3 cellular contexts compared by ENCODE assay signal in the genomic region with DNA sequence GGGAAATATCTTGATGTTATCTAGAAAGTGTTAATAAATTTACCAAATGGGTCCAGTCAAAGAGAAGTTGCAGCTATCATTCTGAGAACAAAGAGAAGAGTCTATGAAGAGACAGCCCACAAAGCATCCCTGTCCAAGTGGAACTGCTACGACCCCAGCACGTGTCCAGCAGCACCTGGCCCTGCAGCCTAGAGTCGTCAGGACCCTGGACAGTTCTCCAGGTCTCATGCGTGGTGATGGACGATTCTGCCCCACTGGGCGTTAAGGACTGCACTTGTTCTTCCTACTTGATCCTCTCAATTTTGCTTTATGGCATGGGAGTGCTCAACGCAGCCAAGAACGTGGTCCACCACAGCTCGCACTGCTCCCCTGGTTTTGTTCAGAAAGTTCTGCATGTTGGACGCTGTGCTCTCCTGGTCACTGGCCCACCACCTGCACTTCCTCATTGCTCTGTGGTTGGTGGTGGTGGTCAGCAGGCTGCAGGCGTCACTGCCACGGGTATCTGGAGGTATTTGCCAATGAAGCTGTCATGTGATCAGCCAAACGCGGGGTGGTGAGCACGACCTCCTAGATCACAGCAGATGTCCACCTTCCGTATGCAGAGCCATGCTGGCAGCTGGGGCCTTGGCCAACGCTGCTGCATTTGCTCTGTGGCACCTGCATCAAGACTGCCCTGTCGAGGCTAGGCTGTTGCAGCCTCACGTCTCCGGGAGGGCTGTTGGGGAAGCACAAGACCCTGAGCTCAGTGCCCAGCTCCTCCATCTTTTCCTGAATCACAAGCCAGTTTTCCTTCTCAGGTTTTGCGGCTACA.
TF ChIP-seq lines count a peak whose summit lies in the region.

No MANE protein-coding gene starts in this region.

TF ChIP-seq in SK-N-SH, 30 proteins besides CTCF, POLR2A, EP300 and RAD21:
- TF ChIP-seq TCF12 (IDR thresholded peaks at IDR 0.05) (no peak), ELF1 (IDR thresholded peaks at IDR 0.05) (no peak), SMC3 (IDR thresholded peaks at IDR 0.05; ENCODE audit: low read depth, low read length) (no peak), REST (IDR thresholded peaks at IDR 0.05; ENCODE audit: low read depth, low read length) (peak; percentile 67; the same call in 1 of the 2 replicates), EZH2phosphoT487 (IDR thresholded peaks at IDR 0.05; ENCODE audit: borderline replicate concordance, low read depth) (no peak)
- TF ChIP-seq, protein P1, sequence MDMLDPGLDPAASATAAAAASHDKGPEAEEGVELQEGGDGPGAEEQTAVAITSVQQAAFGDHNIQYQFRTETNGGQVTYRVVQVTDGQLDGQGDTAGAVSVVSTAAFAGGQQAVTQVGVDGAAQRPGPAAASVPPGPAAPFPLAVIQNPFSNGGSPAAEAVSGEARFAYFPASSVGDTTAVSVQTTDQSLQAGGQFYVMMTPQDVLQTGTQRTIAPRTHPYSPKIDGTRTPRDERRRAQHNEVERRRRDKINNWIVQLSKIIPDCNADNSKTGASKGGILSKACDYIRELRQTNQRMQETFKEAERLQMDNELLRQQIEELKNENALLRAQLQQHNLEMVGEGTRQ (IDR thresholded peaks at IDR 0.05; ENCODE audit: borderline replicate concordance, low read depth, low read length) = no peak

TF ChIP-seq in SK-N-SH treated with all-trans-retinoic acid at 6 μM for 48 hours, 23 proteins besides CTCF, POLR2A, EP300 and RAD21:
- TF ChIP-seq PPARA (CRISPR knock-in tag; IDR thresholded peaks at IDR 0.05; ENCODE audit: borderline replicate concordance) = no peak
- TF ChIP-seq ZNF8 (CRISPR knock-in tag; IDR thresholded peaks at IDR 0.05) = no peak
- TF ChIP-seq RARB (CRISPR knock-in tag; IDR thresholded peaks at IDR 0.05) = no peak
- TF ChIP-seq, protein P2, sequence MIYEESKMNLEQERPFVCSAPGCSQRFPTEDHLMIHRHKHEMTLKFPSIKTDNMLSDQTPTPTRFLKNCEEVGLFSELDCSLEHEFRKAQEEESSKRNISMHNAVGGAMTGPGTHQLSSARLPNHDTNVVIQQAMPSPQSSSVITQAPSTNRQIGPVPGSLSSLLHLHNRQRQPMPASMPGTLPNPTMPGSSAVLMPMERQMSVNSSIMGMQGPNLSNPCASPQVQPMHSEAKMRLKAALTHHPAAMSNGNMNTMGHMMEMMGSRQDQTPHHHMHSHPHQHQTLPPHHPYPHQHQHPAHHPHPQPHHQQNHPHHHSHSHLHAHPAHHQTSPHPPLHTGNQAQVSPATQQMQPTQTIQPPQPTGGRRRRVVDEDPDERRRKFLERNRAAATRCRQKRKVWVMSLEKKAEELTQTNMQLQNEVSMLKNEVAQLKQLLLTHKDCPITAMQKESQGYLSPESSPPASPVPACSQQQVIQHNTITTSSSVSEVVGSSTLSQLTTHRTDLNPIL (CRISPR knock-in tag; IDR thresholded peaks at IDR 0.05; ENCODE audit: low read depth) = no peak
- no peak for TF ChIP-seq ZNF70 (CRISPR knock-in tag; IDR thresholded peaks at IDR 0.05)
- TF ChIP-seq ZFP3 (CRISPR knock-in tag; IDR thresholded peaks at IDR 0.05) = no peak
- TF ChIP-seq, protein P3, sequence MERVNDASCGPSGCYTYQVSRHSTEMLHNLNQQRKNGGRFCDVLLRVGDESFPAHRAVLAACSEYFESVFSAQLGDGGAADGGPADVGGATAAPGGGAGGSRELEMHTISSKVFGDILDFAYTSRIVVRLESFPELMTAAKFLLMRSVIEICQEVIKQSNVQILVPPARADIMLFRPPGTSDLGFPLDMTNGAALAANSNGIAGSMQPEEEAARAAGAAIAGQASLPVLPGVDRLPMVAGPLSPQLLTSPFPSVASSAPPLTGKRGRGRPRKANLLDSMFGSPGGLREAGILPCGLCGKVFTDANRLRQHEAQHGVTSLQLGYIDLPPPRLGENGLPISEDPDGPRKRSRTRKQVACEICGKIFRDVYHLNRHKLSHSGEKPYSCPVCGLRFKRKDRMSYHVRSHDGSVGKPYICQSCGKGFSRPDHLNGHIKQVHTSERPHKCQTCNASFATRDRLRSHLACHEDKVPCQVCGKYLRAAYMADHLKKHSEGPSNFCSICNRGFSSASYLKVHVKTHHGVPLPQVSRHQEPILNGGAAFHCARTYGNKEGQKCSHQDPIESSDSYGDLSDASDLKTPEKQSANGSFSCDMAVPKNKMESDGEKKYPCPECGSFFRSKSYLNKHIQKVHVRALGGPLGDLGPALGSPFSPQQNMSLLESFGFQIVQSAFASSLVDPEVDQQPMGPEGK (CRISPR knock-in tag; IDR thresholded peaks at IDR 0.05; ENCODE audit: borderline replicate concordance) = no peak
- TF ChIP-seq ZC3H10 (CRISPR knock-in tag; IDR thresholded peaks at IDR 0.05) = no peak

TF ChIP-seq in GM12891, 5 proteins besides CTCF, POLR2A, EP300 and RAD21:
- no peak for TF ChIP-seq POU2F2 (IDR thresholded peaks at IDR 0.05; ENCODE audit: low read depth, low read length)
- TF ChIP-seq PAX5 (IDR thresholded peaks at IDR 0.05; ENCODE audit: insufficient read depth, low read length, severe bottlenecking) = no peak
- TF ChIP-seq SPI1 (IDR thresholded peaks at IDR 0.05; ENCODE audit: low read depth, low read length) = no peak
- no peak for TF ChIP-seq TAF1 (IDR thresholded peaks at IDR 0.05; ENCODE audit: low read depth, low read length)
- no peak for TF ChIP-seq POLR2AphosphoS5 (IDR thresholded peaks at IDR 0.05; ENCODE audit: low read depth, low read length)
TF ChIP-seq in GM12891: peak in this region for 0.
